1 cellular context compared by ENCODE assay signal in the genomic region with DNA sequence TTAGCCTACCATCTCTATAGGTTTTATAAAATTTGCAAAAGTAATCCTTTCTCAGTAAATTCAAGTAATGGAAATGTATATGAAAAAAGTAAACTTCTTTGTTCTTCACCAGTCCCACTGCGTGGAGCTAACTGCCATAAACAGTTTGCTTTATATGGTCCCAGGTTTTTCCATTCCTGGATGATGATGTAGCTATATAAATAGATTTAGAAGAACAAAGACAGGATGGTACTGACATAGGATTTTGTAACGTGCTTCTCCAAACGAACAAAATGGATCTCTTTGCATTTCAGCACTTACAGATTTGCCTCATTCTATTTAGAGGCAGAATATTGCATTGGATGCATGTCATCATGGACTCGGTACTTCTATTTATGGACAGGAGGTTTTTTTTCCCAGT.
TF ChIP-seq lines count a peak whose summit lies in the region.

No MANE protein-coding gene starts in this region.

TF ChIP-seq in GM23338, 12 proteins besides CTCF, POLR2A, EP300 and RAD21 (continued from another document):
- TF ChIP-seq ZNF462 (CRISPR knock-in tag; IDR thresholded peaks at IDR 0.05): no peak
